Comparison of ENCODE assay signal across 8 cellular contexts in genomic region chr16:53549970-53550406, GRCh38. TPM values are rescaled to one million over a fixed set of nuclear protein-coding genes. Genes with fewer than 3 reads are reported as not detected.
DNase-seq lines count a peak whose midpoint lies in the region; ATAC-seq and TF ChIP-seq lines count a peak whose summit lies in the region.

No MANE protein-coding gene starts in this region.

- H2AFZ ChIP-seq in H9 (ENCODE audit: low read length), result no peak overlapping the region

- H3K27me3 ChIP-seq in H9 (ENCODE audit: insufficient read depth, low read length), result peaks cover 6% of the 10 kb centered on the region; the same call in 1 of the 2 replicates
- H3K27me3 ChIP-seq in adipocyte (replicated peaks; ENCODE audit: control insufficient read depth, insufficient read depth, low read length), result peaks cover 5% of the 10 kb centered on the region

- no peak overlapping the region for H3K4ac ChIP-seq in H9 (ENCODE audit: low read depth, low read length)

- no peak overlapping the region for H3K27ac ChIP-seq in H9 (ENCODE audit: insufficient read length, low read depth, low read length)

- H2BK12ac ChIP-seq in H9 (ENCODE audit: insufficient read length, low read depth, low read length), result no peak overlapping the region

- no peaks in the 10 kb centered on the region for H3K36me3 ChIP-seq in adipocyte (ENCODE audit: control insufficient read depth, insufficient read depth, low read length, severe bottlenecking)

- H3K23me2 ChIP-seq in H9 (ENCODE audit: insufficient read length, low read depth, low read length, poor library complexity, severe bottlenecking), result no peaks in the 10 kb centered on the region

- no peaks in the 10 kb centered on the region; a peak in 2 of 7 replicates for H3K36me3 Mint-ChIP-seq in H9 (ENCODE audit: insufficient read depth in 1 of 3, low read depth in 3 of 3)

- H3K23ac ChIP-seq in H9 (ENCODE audit: insufficient read length, low read depth, low read length), result no peak overlapping the region

- H3K4me1 ChIP-seq in H9 (ENCODE audit: insufficient read depth, low read length) (no peaks in the 10 kb centered on the region), adipocyte (ENCODE audit: control insufficient read depth, insufficient read depth, low read length) (peaks cover 6% of the 10 kb centered on the region)

- no peak overlapping the region for H2AK5ac ChIP-seq in H9 (ENCODE audit: insufficient read length, low read length)

- no peak overlapping the region for H2BK15ac ChIP-seq in H9 (ENCODE audit: low read depth, low read length)

- peak; percentile 28 for DNase-seq in G401 (ENCODE audit: low spot score)
- DNase-seq in H9, result peak; percentile 64
- peak; percentile 81 for DNase-seq in NCI-H1092 (lab: John Stamatoyannopoulos, UW)
- DNase-seq in adipocyte (ENCODE audit: low read depth), result peak; percentile 93
- peak; percentile 58 for DNase-seq in left cardiac atrium
- DNase-seq in retina, result peak; percentile 82

- H2BK5ac ChIP-seq in H9 (ENCODE audit: insufficient read length, low read length), result no peak overlapping the region

- no peaks in the 10 kb centered on the region for H3K79me1 ChIP-seq in H9 (ENCODE audit: insufficient read depth, low read depth, low read length, poor library complexity, severe bottlenecking)

- peak overlapping the region in 1 of 3 experiments; percentile 26; a peak in 1 of 7 replicates for H3K27ac Mint-ChIP-seq in H9

- no peak overlapping the region for H4K5ac ChIP-seq in H9 (ENCODE audit: insufficient read length, low read depth, low read length)

- peaks cover 30% of the 10 kb centered on the region for H3K27me3 Mint-ChIP-seq in H9 (ENCODE audit: low read depth)

- H3K14ac ChIP-seq in H9 (ENCODE audit: insufficient read depth, low read length), result no peak overlapping the region

- WGBS in H9 (ENCODE audit: extremely low coverage, insufficient read length, low lambda C conversion rate), result no CpG with 5 or more reads among the region's 13 CpGs

- no peak overlapping the region for H2BK20ac ChIP-seq in H9 (ENCODE audit: low read depth, low read length, poor library complexity, severe bottlenecking)

- H3K79me2 ChIP-seq in H9 (ENCODE audit: insufficient read depth, low read length), result no peaks in the 10 kb centered on the region

- H3K4me3 Mint-ChIP-seq in H9, result no peak overlapping the region; a peak in 1 of 5 replicates

- peaks cover 27% of the 10 kb centered on the region in 2 experiments for H3K4me1 Mint-ChIP-seq in H9

- H4K8ac ChIP-seq in H9 (replicated peaks; ENCODE audit: insufficient read length, low read depth, low read length), result no peak overlapping the region

- no peak overlapping the region for H3K9ac ChIP-seq in H9 (ENCODE audit: extremely low read depth, insufficient read length, low read length)
- peak overlapping the region; percentile 54 for H3K9ac ChIP-seq in adipocyte (ENCODE audit: low read length)

- H4K20me1 ChIP-seq in H9 (ENCODE audit: control insufficient read depth, insufficient read depth, insufficient read length), result no peaks in the 10 kb centered on the region

- intact Hi-C loops in left cardiac atrium (cut with DNase I), result no loop called here

- H3K4me2 ChIP-seq in H9 (ENCODE audit: insufficient read depth, insufficient read length, low read length), result no peak overlapping the region

- no peak overlapping the region for H3T11ph ChIP-seq in H9 (ENCODE audit: low read length)

- in situ Hi-C loops in G401 (cut with HindIII; ENCODE audit: low sequenced_read_pairs), result no loop called here

- H3K4me3 ChIP-seq in adipocyte (ENCODE audit: low read length), result no peak overlapping the region

- H3K9me3 ChIP-seq in H9 (ENCODE audit: control insufficient read depth, low read depth, low read length), result no peaks in the 10 kb centered on the region
- no peaks in the 10 kb centered on the region for H3K9me3 ChIP-seq in adipocyte (ENCODE audit: control insufficient read depth, low read length)

- H4K91ac ChIP-seq in H9 (ENCODE audit: insufficient read length, low read depth, low read length), result no peak overlapping the region

- no peaks in the 10 kb centered on the region; a peak in 1 of 5 replicates for H3K9me3 Mint-ChIP-seq in H9

- no peak overlapping the region for H3K56ac ChIP-seq in H9 (ENCODE audit: insufficient read length, low read depth, low read length)

- peak; percentile 83 for TF ChIP-seq CTCF in H9 (conservative IDR thresholded peaks at IDR 0.05)

- H3K18ac ChIP-seq in H9 (ENCODE audit: insufficient read length, low read depth, low read length), result no peak overlapping the region

- ATAC-seq in SK-N-SH treated with all-trans-retinoic acid at 6 μM for 48 hours (peak; percentile 97), left cardiac atrium (peak; percentile 93), HG03460 (IDR thresholded peaks at IDR 0.05; ENCODE audit: unreplicated experiment) (no peak)

- no peak overlapping the region for H2BK120ac ChIP-seq in H9 (ENCODE audit: low read depth, low read length, poor library complexity, severe bottlenecking)

TF ChIP-seq in SK-N-SH treated with all-trans-retinoic acid at 6 μM for 48 hours, 23 proteins besides CTCF, POLR2A, EP300 and RAD21:
- no peak for TF ChIP-seq POU6F1 (CRISPR knock-in tag; IDR thresholded peaks at IDR 0.05; ENCODE audit: borderline replicate concordance, low read depth)
- peak; percentile 61; the same call in 1 of the 2 replicates for TF ChIP-seq TCF4 (CRISPR knock-in tag; IDR thresholded peaks at IDR 0.05; ENCODE audit: borderline replicate concordance)

RNA-seq across cellular contexts. Expression of gene AKTIP, which starts 47.0 kb away (rescaled TPM):
- 8.4 and 30.0 TPM in 2 replicates for total RNA-seq in G401 (2014; rRNA removed; shearing (Covaris generic))
- 23.9 and 26.2 TPM in 2 replicates for total RNA-seq in H9 (2021)
- 10 to 100 TPM; 60.4 to 76.0 TPM for total RNA-seq in left cardiac atrium

Comparison
In these comparisons a context has a peak if more than half of its experiments do, and no peak if none do; other contexts are left out.
1. DNase-seq: peak in every context shown above with its lines; median percentile 93 in adipocyte; 82 in retina; 81 in NCI-H1092; 64 in H9; 58 in left cardiac atrium; 28 in G401.